In the genomic region with DNA sequence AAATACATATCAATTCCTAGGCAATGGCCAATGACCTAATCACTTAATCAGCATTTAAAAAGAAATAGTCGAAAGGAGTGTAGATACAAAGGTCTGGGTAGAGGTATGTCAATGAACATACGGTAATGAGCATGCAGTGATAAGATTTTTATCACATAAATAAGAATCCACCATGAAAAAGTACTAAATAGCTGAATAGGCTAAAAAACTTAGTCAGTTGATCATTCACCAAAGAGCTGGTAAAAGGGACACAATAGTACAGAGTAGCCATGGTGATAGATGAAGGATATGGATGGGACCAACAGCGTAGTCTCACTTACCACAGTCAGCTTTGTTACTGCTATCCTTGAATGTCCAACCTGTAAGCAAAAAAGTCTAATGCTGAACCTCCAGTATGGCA, we compare ENCODE assay signal across 33 cellular contexts.
"Had no signal": no experiment of that assay in that cellular context is flagged by ENCODE, and none has a peak within 500 bp of the region (broad histone marks: within the 10 kb centered on the region; RNA-seq: fewer than 3 reads in every experiment).

No MANE protein-coding gene starts in this region.

- H3K4me3 ChIP-seq: PC-9, SJCRH30, SK-N-MC had no signal

- DNase-seq: Karpas-422, MM.1S, MV-4-11, NCI-H1092, NCI-H1105, NCI-H1417 treated with DMSO at 0.1 percent for 48 hours, NCI-H1436 treated with DMSO at 0.1 percent for 48 hours, NCI-H1694 treated with DMSO at 0.1 percent for 48 hours, NCI-H1930, NCI-H2029 treated with DMSO at 0.1 percent for 48 hours, NCI-H2081 treated with DMSO at 0.1 percent for 48 hours, NCI-H2107, NCI-H2171, NCI-H226, NCI-H446 treated with DMSO at 0.1 percent for 48 hours, NCI-H510A, NCI-H524, NCI-H526, NCI-H69, NCI-H748 treated with DMSO at 0.1 percent for 48 hours, NCI-H82, PC-9, SHP77, SIG-M5, SJCRH30, SW 1271, T-helper 1 cell had no signal

- H3K4me1 ChIP-seq: SJCRH30 had no signal

- H3K27me3 ChIP-seq: SJCRH30 had no signal

- H3K4me2 ChIP-seq: PC-9 had no signal

- H2AFZ ChIP-seq: PC-9 had no signal

- H3K36me3 ChIP-seq: SJCRH30 had no signal

- ATAC-seq: Panc1, Right ventricle myocardium inferior, SK-N-SH treated with all-trans-retinoic acid at 6 μM for 48 hours had no signal

- FAIRE-seq: RCC 7860 had no signal

- H3K27ac ChIP-seq: PC-9, RWPE1, SJCRH30, SK-N-MC had no signal

- H3K9me3 ChIP-seq: SJCRH30 had no signal
